Comparison of ENCODE assay signal across 1 cellular context in the genomic region with DNA sequence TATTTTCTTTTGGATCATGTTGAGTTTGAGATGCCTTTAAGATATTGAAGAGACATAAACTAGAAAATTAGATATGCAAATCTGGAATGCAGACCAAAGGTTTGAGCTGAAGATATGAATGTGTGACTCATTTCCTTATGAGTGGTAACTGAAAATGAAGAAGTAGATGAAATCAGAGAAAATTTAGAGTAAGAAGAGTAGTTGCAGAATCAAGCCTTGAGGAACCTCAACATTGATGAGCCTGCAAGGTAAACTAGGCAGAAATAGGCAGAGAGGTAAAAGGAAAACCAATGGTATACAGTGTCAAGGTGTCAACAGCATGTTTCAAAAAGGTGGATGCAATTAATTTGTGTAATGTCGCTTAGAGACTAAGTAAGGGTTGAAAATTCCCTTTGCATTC.
TF ChIP-seq lines count a peak whose summit lies in the region.

No MANE protein-coding gene starts in this region.

TF ChIP-seq in A549, 52 proteins besides CTCF, POLR2A, EP300 and RAD21 (continued from another document):
- TF ChIP-seq, protein P1, sequence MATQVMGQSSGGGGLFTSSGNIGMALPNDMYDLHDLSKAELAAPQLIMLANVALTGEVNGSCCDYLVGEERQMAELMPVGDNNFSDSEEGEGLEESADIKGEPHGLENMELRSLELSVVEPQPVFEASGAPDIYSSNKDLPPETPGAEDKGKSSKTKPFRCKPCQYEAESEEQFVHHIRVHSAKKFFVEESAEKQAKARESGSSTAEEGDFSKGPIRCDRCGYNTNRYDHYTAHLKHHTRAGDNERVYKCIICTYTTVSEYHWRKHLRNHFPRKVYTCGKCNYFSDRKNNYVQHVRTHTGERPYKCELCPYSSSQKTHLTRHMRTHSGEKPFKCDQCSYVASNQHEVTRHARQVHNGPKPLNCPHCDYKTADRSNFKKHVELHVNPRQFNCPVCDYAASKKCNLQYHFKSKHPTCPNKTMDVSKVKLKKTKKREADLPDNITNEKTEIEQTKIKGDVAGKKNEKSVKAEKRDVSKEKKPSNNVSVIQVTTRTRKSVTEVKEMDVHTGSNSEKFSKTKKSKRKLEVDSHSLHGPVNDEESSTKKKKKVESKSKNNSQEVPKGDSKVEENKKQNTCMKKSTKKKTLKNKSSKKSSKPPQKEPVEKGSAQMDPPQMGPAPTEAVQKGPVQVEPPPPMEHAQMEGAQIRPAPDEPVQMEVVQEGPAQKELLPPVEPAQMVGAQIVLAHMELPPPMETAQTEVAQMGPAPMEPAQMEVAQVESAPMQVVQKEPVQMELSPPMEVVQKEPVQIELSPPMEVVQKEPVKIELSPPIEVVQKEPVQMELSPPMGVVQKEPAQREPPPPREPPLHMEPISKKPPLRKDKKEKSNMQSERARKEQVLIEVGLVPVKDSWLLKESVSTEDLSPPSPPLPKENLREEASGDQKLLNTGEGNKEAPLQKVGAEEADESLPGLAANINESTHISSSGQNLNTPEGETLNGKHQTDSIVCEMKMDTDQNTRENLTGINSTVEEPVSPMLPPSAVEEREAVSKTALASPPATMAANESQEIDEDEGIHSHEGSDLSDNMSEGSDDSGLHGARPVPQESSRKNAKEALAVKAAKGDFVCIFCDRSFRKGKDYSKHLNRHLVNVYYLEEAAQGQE (IDR thresholded peaks at IDR 0.05) = no peak
